Comparison of ENCODE assay signal across 12 cellular contexts in genomic region chr5:150989695-150990094, GRCh38. TPM values are rescaled to one million over a fixed set of nuclear protein-coding genes. Genes with fewer than 3 reads are reported as not detected.
DNase-seq lines count a peak whose midpoint lies in the region; ATAC-seq and TF ChIP-seq lines count a peak whose summit lies in the region.
"Had no signal": no experiment of that assay in that cellular context is flagged by ENCODE, and none has a peak within 500 bp of the region (broad histone marks: within the 10 kb centered on the region; RNA-seq: fewer than 3 reads in every experiment).

No MANE protein-coding gene starts in this region.

- no TSS peak for BruUV-seq in Calu3 (replicated peaks; lab: Mats Ljungman, UMichigan)

- no peaks in the 10 kb centered on the region for H3K9me2 ChIP-seq in OCI-LY1 (ENCODE audit: low read depth, low read length)

- H3K9me3 ChIP-seq in OCI-LY1 (ENCODE audit: low read length) = no peaks in the 10 kb centered on the region
- H3K9me3 ChIP-seq: lower lobe of right lung, prostate gland had no signal

- H3K36me3 ChIP-seq in OCI-LY1 (ENCODE audit: insufficient read depth, low read length) = no peaks in the 10 kb centered on the region
- H3K36me3 ChIP-seq: lower lobe of right lung, prostate gland had no signal

- no peaks in the 10 kb centered on the region for H4K20me1 ChIP-seq in OCI-LY1 (ENCODE audit: insufficient read depth, low read length)

- H3K4me3 Mint-ChIP-seq in Calu3 (ENCODE audit: low read depth, unreplicated experiment) = no peak overlapping the region
- H3K4me3 Mint-ChIP-seq: brain had no signal

- H3K27me3 Mint-ChIP-seq in Calu3 (ENCODE audit: unreplicated experiment) = peaks cover 14% of the 10 kb centered on the region

- H3K79me2 ChIP-seq in OCI-LY1 (ENCODE audit: insufficient read depth, low read length) = no peaks in the 10 kb centered on the region

- H3K27ac ChIP-seq in OCI-LY1 (ENCODE audit: low read depth, low read length, poor library complexity, severe bottlenecking) = no peak overlapping the region
- H3K27ac ChIP-seq: lower lobe of right lung, prostate gland had no signal

- no peak overlapping the region for H3K4me2 ChIP-seq in OCI-LY1 (ENCODE audit: low read length)

- peaks cover 4% of the 10 kb centered on the region; the same call in 1 of the 2 replicates for H3K27me3 ChIP-seq in OCI-LY1 (ENCODE audit: insufficient read depth, low read length)

- H3K36me3 Mint-ChIP-seq in Calu3 (ENCODE audit: insufficient read depth, unreplicated experiment) = no peaks in the 10 kb centered on the region
- H3K36me3 Mint-ChIP-seq: brain had no signal

- ATAC-seq in GM21529 (IDR thresholded peaks at IDR 0.05; ENCODE audit: unreplicated experiment) (no peak), GM18498 (IDR thresholded peaks at IDR 0.05; ENCODE audit: unreplicated experiment) (no peak), esophagus mucosa (no peak)
- ATAC-seq: lower lobe of right lung had no signal

- no peaks in the 10 kb centered on the region for H3K4me1 Mint-ChIP-seq in Calu3 (ENCODE audit: low read depth, unreplicated experiment)
- H3K4me1 Mint-ChIP-seq: brain had no signal

- no peaks in the 10 kb centered on the region for H3K4me1 ChIP-seq in OCI-LY1 (ENCODE audit: insufficient read depth, low read length, severe bottlenecking)
- H3K4me1 ChIP-seq: lower lobe of right lung, prostate gland had no signal

- H2AFZ ChIP-seq in OCI-LY1 (ENCODE audit: low read length) = no peak overlapping the region

- H3K27ac Mint-ChIP-seq in Calu3 (ENCODE audit: unreplicated experiment) = no peak overlapping the region
- H3K27ac Mint-ChIP-seq: brain had no signal

- DNase-seq in Calu3 (no peak), fibroblast of mammary gland (ENCODE audit: low read depth) (no peak)
- DNase-seq: activated CD8-positive, alpha-beta memory T cell treated with anti-CD3 and anti-CD28 coated beads for 24 hours; lower lobe of right lung; NCI-H1694 treated with DMSO at 0.1 percent for 48 hours had no signal

- intact Hi-C loops in Calu3 (cut with micrococcal nuclease; ENCODE audit: unreplicated experiment) = loop anchor here (5.0 kb wide), 1 partner anchor 187 kb away; no protein-coding TSS in a partner anchor

- H3K4me3 ChIP-seq in OCI-LY1 (ENCODE audit: low read depth, low read length, poor library complexity, severe bottlenecking) (no peak overlapping the region), fibroblast of mammary gland (ENCODE audit: control insufficient read depth, low read depth, low read length) (no peak overlapping the region)
- H3K4me3 ChIP-seq: lower lobe of right lung, prostate gland had no signal

- no peak overlapping the region for H3K9ac ChIP-seq in OCI-LY1 (ENCODE audit: low read length)

- H3F3A ChIP-seq in OCI-LY1 (ENCODE audit: insufficient read depth, low read length) = no peaks in the 10 kb centered on the region

- CTCF ChIA-PET in Calu3 (lab: Charles Lee) = no interaction called here

- H3K9me3 Mint-ChIP-seq in Calu3 (ENCODE audit: low read depth, unreplicated experiment) = peaks cover 7% of the 10 kb centered on the region

- TF ChIP-seq CTCF in Calu3 (IDR thresholded peaks at IDR 0.05; ENCODE audit: unreplicated experiment) = peak; percentile 9
- TF ChIP-seq CTCF in GM12873 (IDR thresholded peaks at IDR 0.05; ENCODE audit: insufficient read depth, low read depth, low read length, missing control alignments) = peak; percentile 23
- TF ChIP-seq CTCF in OCI-LY1 (IDR thresholded peaks at IDR 0.05; ENCODE audit: low read length) = peak; percentile 71
- TF ChIP-seq CTCF in fibroblast of mammary gland (conservative IDR thresholded peaks at IDR 0.05; ENCODE audit: control insufficient read depth, insufficient read depth, low read depth, low read length) = peak; percentile 15

RNA-seq across cellular contexts. Expression of gene GPX3, which starts 30.7 kb away (rescaled TPM):
- total RNA-seq in Calu3 (2022) (not detected in 2 replicates), esophagus mucosa (125 TPM)

Comparison
In these comparisons a context has a peak if more than half of its experiments do, and no peak if none do; other contexts are left out.
1. CTCF ChIP-seq: peak in every context shown above with its lines; median percentile 71 in OCI-LY1; 23 in GM12873; 15 in fibroblast of mammary gland; 9 in Calu3.
2. RNA of gene GPX3, which starts 30.7 kb away (total RNA-seq): 125 TPM in esophagus mucosa (single experiment); not detected in Calu3; every median in the first group is over 100 times any median in the second.